In genomic region chr3:15431256-15431837, GRCh38 we compare ENCODE assay signal across 11 cellular contexts.
"Had no signal": no experiment of that assay in that cellular context is flagged by ENCODE, and none has a peak within 500 bp of the region (broad histone marks: within the 10 kb centered on the region; RNA-seq: fewer than 3 reads in every experiment).

No MANE protein-coding gene starts in this region.

- H3K9me3 Mint-ChIP-seq: activated CD4-positive, alpha-beta memory T cell treated with anti-CD3 and anti-CD28 coated beads for 36 hours; neural progenitor cell had no signal

- H3K4me3 Mint-ChIP-seq: activated CD4-positive, alpha-beta memory T cell treated with anti-CD3 and anti-CD28 coated beads for 36 hours; neural progenitor cell; stimulated activated naive CD8-positive, alpha-beta T cell treated with anti-CD3 and anti-CD28 coated beads, Interleukin-15, amount 100 ng/mL, for 72 hours had no signal

- H3K27ac Mint-ChIP-seq: activated CD4-positive, alpha-beta memory T cell treated with anti-CD3 and anti-CD28 coated beads for 36 hours; neural progenitor cell had no signal

- H3K9me3 ChIP-seq: ovary, testis, upper lobe of right lung had no signal

- H3K4me3 ChIP-seq: neural progenitor cell, ovary, testis, upper lobe of right lung had no signal

- H3K27ac ChIP-seq: neural progenitor cell, ovary, testis, upper lobe of right lung had no signal

- H3K27me3 Mint-ChIP-seq: activated CD4-positive, alpha-beta memory T cell treated with anti-CD3 and anti-CD28 coated beads for 36 hours; stimulated activated naive CD8-positive, alpha-beta T cell treated with anti-CD3 and anti-CD28 coated beads, Interleukin-15, amount 100 ng/mL, for 72 hours had no signal

- DNase-seq: activated CD4-positive, alpha-beta memory T cell treated with anti-CD3 and anti-CD28 coated beads for 36 hours; activated CD4-positive, CD25-positive, alpha-beta regulatory T cell; activated CD8-positive, alpha-beta memory T cell treated with anti-CD3 and anti-CD28 coated beads, Interleukin-2, amount 50 U/mL, for 48 hours; activated effector memory CD4-positive, alpha-beta T cell treated with Interleukin-2 at 50 U/mL for 16 hours; ovary; stimulated activated CD4-positive, alpha-beta T cell treated with anti-CD3 and anti-CD28 coated beads, Interleukin-4, amount 100 ng/mL, for 24 hours; stimulated activated naive CD8-positive, alpha-beta T cell treated with anti-CD3 and anti-CD28 coated beads, Interleukin-15, amount 100 ng/mL, for 72 hours; testis; upper lobe of right lung had no signal

- H3K4me2 ChIP-seq: neural progenitor cell had no signal

- H3K9ac ChIP-seq: neural progenitor cell had no signal

- ATAC-seq: SK-N-SH treated with all-trans-retinoic acid at 6 μM for 48 hours; stimulated activated naive CD8-positive, alpha-beta T cell treated with anti-CD3 and anti-CD28 coated beads, Interleukin-15, amount 100 ng/mL, for 72 hours; upper lobe of right lung had no signal

- H2AFZ ChIP-seq: neural progenitor cell had no signal

- H3K36me3 ChIP-seq: neural progenitor cell, ovary had no signal

- H3K27me3 ChIP-seq: neural progenitor cell, ovary, testis, upper lobe of right lung had no signal
